ENCODE assay signal across 9 cellular contexts in the genomic region with DNA sequence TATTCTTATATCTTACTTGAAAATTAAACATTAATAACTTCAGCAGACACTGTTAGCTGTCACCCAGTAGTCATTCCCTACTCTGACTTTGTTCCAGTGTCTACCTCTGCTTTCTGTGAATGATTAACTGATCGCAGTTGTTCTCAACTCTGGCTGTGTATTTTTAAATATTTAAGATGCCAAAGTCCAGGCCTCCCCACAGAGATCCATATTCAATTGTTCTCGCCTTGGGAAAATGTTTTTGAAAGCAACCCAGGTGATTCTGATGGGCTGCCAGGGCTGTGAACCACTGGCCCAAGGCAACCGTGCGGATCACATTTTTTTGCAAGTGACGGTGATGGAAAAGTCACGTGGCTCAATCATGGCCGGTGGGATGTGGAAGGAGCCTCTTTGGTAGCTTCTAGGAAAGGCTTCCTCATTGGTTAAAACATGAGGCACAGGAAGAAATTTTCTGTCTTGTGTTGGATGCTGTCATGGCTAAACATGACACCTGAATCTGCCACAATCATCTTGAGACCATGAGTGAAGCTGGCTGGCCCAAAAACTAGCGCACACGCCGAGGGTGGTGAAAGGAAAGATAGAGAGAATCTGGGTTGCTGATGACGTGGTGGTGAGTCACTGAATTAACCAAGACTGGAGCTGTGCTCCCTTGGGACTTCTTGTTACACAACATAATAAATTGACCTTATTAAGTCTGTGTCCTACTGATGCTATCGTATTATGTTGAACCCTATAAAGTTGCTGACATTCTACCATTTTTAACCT. TPM values are rescaled to one million over a fixed set of nuclear protein-coding genes. Genes with fewer than 3 reads are reported as not detected.
DNase-seq lines count a peak whose midpoint lies in the region; ATAC-seq and TF ChIP-seq lines count a peak whose summit lies in the region.
"Had no signal": no experiment of that assay in that cellular context is flagged by ENCODE, and none has a peak within 500 bp of the region (broad histone marks: within the 10 kb centered on the region; RNA-seq: fewer than 3 reads in every experiment).

No MANE protein-coding gene starts in this region.

- no peak overlapping the region for H3K9ac ChIP-seq in smooth muscle cell (ENCODE audit: low read depth)

- DNase-seq in Right ventricle myocardium inferior (ENCODE audit: missing footprints) (no peak), cardiac septum (ENCODE audit: low spot score) (no peak), activated B cell treated with CpG ODN at 0.5 μM for 24 hours (no peak), hepatocyte (ENCODE audit: low spot score) (peak; percentile 68), aorta (peak in 1 of 2 donors; percentile 70), NCI-H187 (lab: John Stamatoyannopoulos, UW) (no peak), smooth muscle cell (lab: John Stamatoyannopoulos, UW; ENCODE audit: unreplicated experiment) (no peak)
- no peak for DNase-seq in T-helper 2 cell treated with Interferon-gamma antibody and Interleukin-4, amounts not matched to agents 5 μg/mL and 100 μg/mL, for 36 hours (ENCODE audit: low spot score)

- no peaks in the 10 kb centered on the region for H3K9me2 ChIP-seq in hepatocyte (replicated peaks; ENCODE audit: insufficient read depth)

- ATAC-seq in Right ventricle myocardium inferior = peak; percentile 91
- peak; percentile 74 for ATAC-seq in activated B cell treated with CpG ODN at 0.5 μM for 24 hours (ENCODE audit: low read depth)
- ATAC-seq in aorta (ENCODE audit: low FRiP score) = peak; percentile 85

- H3K9me3 Mint-ChIP-seq in activated B cell treated with CpG ODN at 0.5 μM for 24 hours = no peaks in the 10 kb centered on the region
- H3K9me3 Mint-ChIP-seq in T-helper 2 cell treated with Interferon-gamma antibody and Interleukin-4, amounts not matched to agents 5 μg/mL and 100 μg/mL, for 36 hours = no peaks in the 10 kb centered on the region

- no peaks in the 10 kb centered on the region for H3K27me3 Mint-ChIP-seq in activated B cell treated with CpG ODN at 0.5 μM for 24 hours
- peaks cover 5% of the 10 kb centered on the region for H3K27me3 Mint-ChIP-seq in T-helper 2 cell treated with Interferon-gamma antibody and Interleukin-4, amounts not matched to agents 5 μg/mL and 100 μg/mL, for 36 hours (ENCODE audit: low read depth)

- H3K4me1 Mint-ChIP-seq in activated B cell treated with CpG ODN at 0.5 μM for 24 hours = no peaks in the 10 kb centered on the region
- H3K4me1 Mint-ChIP-seq in T-helper 2 cell treated with Interferon-gamma antibody and Interleukin-4, amounts not matched to agents 5 μg/mL and 100 μg/mL, for 36 hours (ENCODE audit: low read depth) = no peaks in the 10 kb centered on the region

- H3K4me2 ChIP-seq in hepatocyte (peak overlapping the region; percentile 57), smooth muscle cell (no peak overlapping the region)

- CTCF ChIA-PET in activated B cell treated with CpG ODN at 0.5 μM for 24 hours (lab: Charles Lee) = no interaction called here

- H3K79me2 ChIP-seq in hepatocyte (no peaks in the 10 kb centered on the region), smooth muscle cell (ENCODE audit: low read depth) (no peaks in the 10 kb centered on the region)

- H3K27me3 ChIP-seq in hepatocyte (no peaks in the 10 kb centered on the region), aorta (ENCODE audit: control insufficient read depth in 1 of 2, insufficient read depth in 2 of 2, low read length in 1 of 2) (no peaks in the 10 kb centered on the region), smooth muscle cell (ENCODE audit: low read depth) (peaks cover 9% of the 10 kb centered on the region)

- no peaks in the 10 kb centered on the region for H4K20me1 ChIP-seq in hepatocyte (ENCODE audit: insufficient read depth, poor library complexity, severe bottlenecking)
- H4K20me1 ChIP-seq in smooth muscle cell (ENCODE audit: low read depth) = no peaks in the 10 kb centered on the region

- TF ChIP-seq CTCF in activated B cell treated with CpG ODN at 0.5 μM for 24 hours (IDR thresholded peaks at IDR 0.05) = no peak
- no peak for TF ChIP-seq CTCF in hepatocyte (IDR thresholded peaks at IDR 0.05; ENCODE audit: poor library complexity)
- TF ChIP-seq CTCF in smooth muscle cell (IDR thresholded peaks at IDR 0.05; ENCODE audit: borderline replicate concordance, insufficient read depth, poor library complexity, severe bottlenecking) = no peak

- H3K27ac Mint-ChIP-seq in activated B cell treated with CpG ODN at 0.5 μM for 24 hours = no peak overlapping the region
- no peak overlapping the region for H3K27ac Mint-ChIP-seq in T-helper 2 cell treated with Interferon-gamma antibody and Interleukin-4, amounts not matched to agents 5 μg/mL and 100 μg/mL, for 36 hours

- H3F3A ChIP-seq in smooth muscle cell (ENCODE audit: low read depth) = no peaks in the 10 kb centered on the region

- H3K4me3 ChIP-seq in hepatocyte = no peak overlapping the region
- H3K4me3 ChIP-seq in aorta (ENCODE audit: low read length in 2 of 2) = no peak overlapping the region
- no peak overlapping the region for H3K4me3 ChIP-seq in smooth muscle cell

- intact Hi-C loops in Right ventricle myocardium inferior (cut with DNase I) = no loop called here
- intact Hi-C loops in cardiac septum (cut with DNase I) = no loop called here
- intact Hi-C loops in activated B cell treated with CpG ODN at 0.5 μM for 24 hours (cut with micrococcal nuclease) = no loop called here
- intact Hi-C loops in aorta (cut with DNase I) = no loop called here

- POLR2A ChIA-PET in activated B cell treated with CpG ODN at 0.5 μM for 24 hours (lab: Charles Lee) = no interaction called here

- no peaks in the 10 kb centered on the region for H3K36me3 Mint-ChIP-seq in activated B cell treated with CpG ODN at 0.5 μM for 24 hours (ENCODE audit: low read depth)
- no peaks in the 10 kb centered on the region for H3K36me3 Mint-ChIP-seq in T-helper 2 cell treated with Interferon-gamma antibody and Interleukin-4, amounts not matched to agents 5 μg/mL and 100 μg/mL, for 36 hours (ENCODE audit: low read depth)

- H3K36me3 ChIP-seq in hepatocyte (replicated peaks; ENCODE audit: insufficient read depth, low read depth) = no peaks in the 10 kb centered on the region
- no peaks in the 10 kb centered on the region for H3K36me3 ChIP-seq in aorta (ENCODE audit: control insufficient read depth in 1 of 2, insufficient read depth in 2 of 2, low read length in 1 of 2)
- no peaks in the 10 kb centered on the region for H3K36me3 ChIP-seq in smooth muscle cell (ENCODE audit: low read depth)

- peak overlapping the region; percentile 86 for H3K27ac ChIP-seq in hepatocyte
- H3K27ac ChIP-seq in aorta (ENCODE audit: low read depth in 1 of 2, low read length in 2 of 2) = no peak overlapping the region
- H3K27ac ChIP-seq in smooth muscle cell (ENCODE audit: low read depth) = no peak overlapping the region

- H3K9me3 ChIP-seq in hepatocyte (ENCODE audit: low read depth) (no peaks in the 10 kb centered on the region), aorta (ENCODE audit: control insufficient read depth, low read length) (no peaks in the 10 kb centered on the region), smooth muscle cell (replicated peaks; ENCODE audit: low read depth) (no peaks in the 10 kb centered on the region)

- no peak overlapping the region for H3K4me3 Mint-ChIP-seq in activated B cell treated with CpG ODN at 0.5 μM for 24 hours
- no peak overlapping the region for H3K4me3 Mint-ChIP-seq in T-helper 2 cell treated with Interferon-gamma antibody and Interleukin-4, amounts not matched to agents 5 μg/mL and 100 μg/mL, for 36 hours

- H3K4me1 ChIP-seq in hepatocyte (ENCODE audit: insufficient read depth) (peaks cover 4% of the 10 kb centered on the region), aorta (ENCODE audit: control insufficient read depth in 1 of 2, insufficient read depth in 2 of 2, low read length in 2 of 2) (no peaks in the 10 kb centered on the region), smooth muscle cell (ENCODE audit: low read depth) (no peaks in the 10 kb centered on the region)

- WGBS in hepatocyte (ENCODE audit: low lambda C conversion rate, missing lambda C conversion rate) = 51% methylated on average over 12 of the region's 12 CpGs
- WGBS in aorta, 2 donors = 56 to 57% methylated on average over 12 of the region's 12 CpGs
- WGBS in smooth muscle cell (ENCODE audit: low lambda C conversion rate) = 65% methylated on average over 12 of the region's 12 CpGs

- no peak overlapping the region for H2AFZ ChIP-seq in hepatocyte
- H2AFZ ChIP-seq in smooth muscle cell (ENCODE audit: low read depth) = no peak overlapping the region

RNA-seq across cellular contexts. Expression of a gene that starts 37.2 kb away (rescaled TPM):
- total RNA-seq in Right ventricle myocardium inferior (not detected), cardiac septum (not detected), activated B cell treated with CpG ODN at 0.5 μM for 24 hours (not detected in 2 replicates), hepatocyte (1.1 and 1.5 TPM in 2 replicates), aorta (not detected), smooth muscle cell (0.09 and 1.9 TPM in 2 replicates)
- polyA plus RNA-seq in hepatocyte (0.85 and 1.7 TPM in 2 replicates), aorta (under 1 TPM in 1 of 2 donors, not detected in 1; 0.50 TPM), smooth muscle cell (0.30 TPM in 1 of 2 replicates, not detected in the other)
- total RNA-seq: lung microvascular endothelial cell had no signal

RNA-seq across cellular contexts. Expression of a gene that starts 43.4 kb away (rescaled TPM):
- total RNA-seq in Right ventricle myocardium inferior = 14.3 TPM
- total RNA-seq in cardiac septum = 18.3 TPM
- 33.0 and 34.7 TPM in 2 replicates for total RNA-seq in activated B cell treated with CpG ODN at 0.5 μM for 24 hours
- 148 and 161 TPM in 2 replicates for total RNA-seq in hepatocyte
- 164 and 173 TPM in 2 replicates for polyA plus RNA-seq in hepatocyte
- total RNA-seq in aorta = 10 to 100 TPM; 34.8 to 38.7 TPM
- polyA plus RNA-seq in aorta = 10 to 100 TPM; 24.2 to 36.9 TPM
- total RNA-seq in smooth muscle cell = 104 and 121 TPM in 2 replicates
- 106 and 116 TPM in 2 replicates for polyA plus RNA-seq in smooth muscle cell
